Comparison of ENCODE assay signal across 8 cellular contexts in genomic region chr15:75274509-75275107, GRCh38. TPM values are rescaled to one million over a fixed set of nuclear protein-coding genes. Genes with fewer than 3 reads are reported as not detected.
DNase-seq lines count a peak whose midpoint lies in the region; ATAC-seq, FAIRE-seq and TF ChIP-seq lines count a peak whose summit lies in the region.
"Not testable (repeated sequence)": the region's sequence is repeated elsewhere in the genome, so short reads cannot be mapped to it uniquely, and the experiment has no call there.

No MANE protein-coding gene starts in this region.

- H3K4me3 ChIP-seq in OCI-LY3 (ENCODE audit: low read length); mammary epithelial cell (replicated peaks in 1 of 3; ENCODE audit: insufficient read depth in 1 of 3, low read depth in 2 of 3, low read length in 3 of 3); right cardiac atrium (ENCODE audit: low read length): not testable (repeated sequence)

- FAIRE-seq in D721Med (lab: Jason Lieb, UNC): not testable (repeated sequence)

- dilution Hi-C loops in mammary epithelial cell (cut with HindIII; ENCODE audit: low sequenced_read_pairs): not testable (repeated sequence)

- not testable (repeated sequence) for H3K79me2 ChIP-seq in OCI-LY3 (ENCODE audit: low read length); mammary epithelial cell (ENCODE audit: insufficient read depth, low read length)

- H3K9me3 Mint-ChIP-seq in progenitor cell of endocrine pancreas (ENCODE audit: low read depth); stimulated activated naive B cell treated with anti-CD40 and anti-IgM and Interleukin-4, amounts not matched to agents 10 μg/mL and 1 μg/mL and 100 μg/mL, for 72 hours: not testable (repeated sequence)

- not testable (repeated sequence) for H3K4me1 Mint-ChIP-seq in progenitor cell of endocrine pancreas (ENCODE audit: low read depth); stimulated activated naive B cell treated with anti-CD40 and anti-IgM and Interleukin-4, amounts not matched to agents 10 μg/mL and 1 μg/mL and 100 μg/mL, for 72 hours

- CTCF ChIA-PET in mammary epithelial cell (lab: Charles Lee; ENCODE audit: low non-redundant PET): not testable (repeated sequence)

- not testable (repeated sequence) for H3K9ac ChIP-seq in OCI-LY3 (ENCODE audit: low read length); mammary epithelial cell (ENCODE audit: insufficient read depth, low read length)

- in situ Hi-C loops in mammary epithelial cell (cut with MboI; ENCODE audit: low sequenced_read_pairs in 2 of 2): not testable (repeated sequence)

- H3K27me3 Mint-ChIP-seq in progenitor cell of endocrine pancreas: not testable (repeated sequence)
- peaks cover 3 to 11% of the 10 kb centered on the region in 2 donors for H3K27me3 Mint-ChIP-seq in stimulated activated naive B cell treated with anti-CD40 and anti-IgM and Interleukin-4, amounts not matched to agents 10 μg/mL and 1 μg/mL and 100 μg/mL, for 72 hours

- H4K20me1 ChIP-seq in OCI-LY3 (ENCODE audit: insufficient read depth, low read length); mammary epithelial cell (ENCODE audit: insufficient read depth, low read length): not testable (repeated sequence)

- WGBS in mammary epithelial cell (ENCODE audit: low coverage, missing lambda C conversion rate): 34% methylated on average over 5 of the region's 5 CpGs
- WGBS in right cardiac atrium: 59% methylated on average over 5 of the region's 5 CpGs

- H3K27me3 ChIP-seq in OCI-LY3 (ENCODE audit: low read depth, low read length); mammary epithelial cell (ENCODE audit: insufficient read depth, low read length); right cardiac atrium (ENCODE audit: control insufficient read depth, insufficient read depth): not testable (repeated sequence)

- H3K36me3 ChIP-seq in OCI-LY3 (replicated peaks; ENCODE audit: low read depth, low read length); mammary epithelial cell (ENCODE audit: insufficient read depth, low read length): not testable (repeated sequence)

- H2AFZ ChIP-seq in OCI-LY3 (ENCODE audit: low read depth, low read length): not testable (repeated sequence)
- peak overlapping the region; percentile 47 for H2AFZ ChIP-seq in mammary epithelial cell (ENCODE audit: low read depth, low read length)

- not testable (repeated sequence) for H3K27ac ChIP-seq in OCI-LY3 (ENCODE audit: low read length); mammary epithelial cell (ENCODE audit: insufficient read depth, low read depth, low read length); right cardiac atrium (ENCODE audit: low read length)

- not testable (repeated sequence) for H3K27ac Mint-ChIP-seq in progenitor cell of endocrine pancreas; stimulated activated naive B cell treated with anti-CD40 and anti-IgM and Interleukin-4, amounts not matched to agents 10 μg/mL and 1 μg/mL and 100 μg/mL, for 72 hours

- not testable (repeated sequence) for H3K36me3 Mint-ChIP-seq in progenitor cell of endocrine pancreas (ENCODE audit: insufficient read depth); stimulated activated naive B cell treated with anti-CD40 and anti-IgM and Interleukin-4, amounts not matched to agents 10 μg/mL and 1 μg/mL and 100 μg/mL, for 72 hours

- TF ChIP-seq CTCF in D721Med (IDR thresholded peaks at IDR 0.05; ENCODE audit: insufficient read depth, missing control alignments): peak; percentile 46
- TF ChIP-seq CTCF in OCI-LY3 (IDR thresholded peaks at IDR 0.05; ENCODE audit: low read depth, low read length): peak; percentile 45
- TF ChIP-seq CTCF in mammary epithelial cell (conservative IDR thresholded peaks at IDR 0.05 in 1 of 2, IDR thresholded peaks at IDR 0.05 in 1 of 2; ENCODE audit: extremely low read depth in 1 of 2, insufficient read depth in 1 of 2, low read depth in 1 of 2, low read length in 2 of 2): peak; percentile 13 to 49
- TF ChIP-seq CTCF in progenitor cell of endocrine pancreas (IDR thresholded peaks at IDR 0.05; ENCODE audit: unreplicated experiment): peak; percentile 67

- ATAC-seq in GM21786 (IDR thresholded peaks at IDR 0.05; ENCODE audit: unreplicated experiment) (peak; percentile 80), right cardiac atrium (peak; percentile 87 to 92)
- ATAC-seq in stimulated activated naive B cell treated with anti-CD40 and anti-IgM and Interleukin-4, amounts not matched to agents 10 μg/mL and 1 μg/mL and 100 μg/mL, for 72 hours (replicated peaks): peak; percentile 99 to 100

- not testable (repeated sequence) for BruUV-seq in mammary epithelial cell (replicated peaks; lab: Mats Ljungman, UMichigan)

- not testable (repeated sequence) for H3K4me1 ChIP-seq in OCI-LY3 (ENCODE audit: low read length); mammary epithelial cell (ENCODE audit: insufficient read depth, low read length); right cardiac atrium (ENCODE audit: control insufficient read depth, insufficient read depth, low read length)

- not testable (repeated sequence) for H3K4me3 Mint-ChIP-seq in progenitor cell of endocrine pancreas (ENCODE audit: low read depth); stimulated activated naive B cell treated with anti-CD40 and anti-IgM and Interleukin-4, amounts not matched to agents 10 μg/mL and 1 μg/mL and 100 μg/mL, for 72 hours

- H3K4me2 ChIP-seq in OCI-LY3 (ENCODE audit: low read length); mammary epithelial cell (ENCODE audit: insufficient read depth, low read depth, low read length): not testable (repeated sequence)

- H3K9me3 ChIP-seq in OCI-LY3 (ENCODE audit: insufficient read depth, low read length); mammary epithelial cell (replicated peaks; ENCODE audit: insufficient read depth, low read length); right cardiac atrium (ENCODE audit: control insufficient read depth, low read length): not testable (repeated sequence)

- DNase-seq in D721Med (ENCODE audit: insufficient read length, low spot score); mammary epithelial cell: not testable (repeated sequence)
- DNase-seq in activated CD8-positive, alpha-beta memory T cell treated with anti-CD3 and anti-CD28 coated beads for 1 hour (ENCODE audit: extremely low read depth in 1 of 2, low read depth in 1 of 2): peak; percentile 14 to 29
- DNase-seq in right cardiac atrium (peak; percentile 76 to 93 (median 86)), progenitor cell of endocrine pancreas (ENCODE audit: low spot score, unreplicated experiment) (peak; percentile 90)
- peak; percentile 79 for DNase-seq in stimulated activated naive B cell treated with anti-CD40 and anti-IgM and Interleukin-4, amounts not matched to agents 10 μg/mL and 1 μg/mL and 100 μg/mL, for 72 hours

- intact Hi-C loops in mammary epithelial cell (cut with micrococcal nuclease); right cardiac atrium (cut with DNase I): not testable (repeated sequence)

RNA-seq across cellular contexts. Expression of gene GOLGA6D, which starts 8.0 kb away (rescaled TPM):
- total RNA-seq in mammary epithelial cell (not detected), right cardiac atrium (not detected), progenitor cell of endocrine pancreas (0.13 TPM in 1 of 2 replicates, not detected in the other)
- polyA plus RNA-seq in mammary epithelial cell (not detected), right cardiac atrium (not detected)
- not detected for polyA minus RNA-seq in mammary epithelial cell

RNA-seq across cellular contexts. Expression of gene GOLGA6C, which starts 16.5 kb away (rescaled TPM):
- total RNA-seq in mammary epithelial cell: not detected
- polyA plus RNA-seq in mammary epithelial cell: not detected
- polyA minus RNA-seq in mammary epithelial cell: not detected
- not detected for total RNA-seq in right cardiac atrium
- not detected for polyA plus RNA-seq in right cardiac atrium
- total RNA-seq in progenitor cell of endocrine pancreas: not detected in 2 replicates
